7 cellular contexts compared by ENCODE assay signal in the genomic region with DNA sequence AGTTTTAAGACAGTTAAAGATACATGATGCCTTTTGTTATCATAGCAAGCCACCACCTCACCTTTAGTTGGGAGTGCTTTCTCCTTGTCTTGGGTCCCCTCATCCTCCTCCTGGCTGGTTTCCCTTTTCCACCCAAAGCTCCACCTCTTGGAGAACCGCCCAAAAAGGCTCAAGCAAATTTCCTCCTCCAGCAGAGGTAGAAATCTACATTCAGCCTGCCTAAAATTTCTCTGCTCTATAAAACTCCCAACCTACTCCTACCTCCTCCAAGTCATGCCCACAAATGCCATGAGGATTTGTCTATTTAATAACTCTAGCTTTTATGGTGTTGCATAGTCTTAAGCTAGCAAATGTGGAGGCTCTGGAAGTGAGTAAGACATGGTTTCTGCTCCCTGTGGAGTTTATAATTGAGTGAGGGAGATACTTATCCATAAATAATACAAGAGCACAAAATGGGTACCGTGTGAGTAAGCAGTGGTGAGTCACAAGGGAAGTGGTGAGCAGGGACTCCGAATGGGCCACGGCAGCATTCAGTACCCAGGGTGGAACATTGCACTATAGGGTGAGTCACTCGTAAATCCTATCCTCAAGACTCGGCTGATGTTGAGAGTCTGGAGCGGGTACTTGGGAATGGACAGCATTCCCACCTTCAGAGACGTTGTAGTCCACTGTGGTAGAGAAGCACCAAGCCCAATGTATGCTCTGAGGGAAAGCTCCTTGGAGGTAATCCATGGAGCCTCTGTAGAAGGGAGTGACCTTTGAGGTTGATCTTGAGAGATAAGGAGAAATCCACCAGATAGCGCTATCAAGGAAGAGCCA.
A peak's percentile ranks its signal among the peaks of the same experiment; 100 is the strongest.
DNase-seq lines count a peak whose midpoint lies in the region; ATAC-seq, FAIRE-seq and TF ChIP-seq lines count a peak whose summit lies in the region.

No MANE protein-coding gene starts in this region.

- H2BK15ac ChIP-seq in H9 (ENCODE audit: low read depth, low read length): no peak overlapping the region

- no peaks in the 10 kb centered on the region for H3K27me3 ChIP-seq in astrocyte (ENCODE audit: insufficient read depth, low read length)
- no peaks in the 10 kb centered on the region for H3K27me3 ChIP-seq in stomach
- no peaks in the 10 kb centered on the region for H3K27me3 ChIP-seq in H9 (ENCODE audit: insufficient read depth, low read length)

- H3K4me1 ChIP-seq in astrocyte (ENCODE audit: insufficient read depth, low read length) (peaks cover 19% of the 10 kb centered on the region), stomach (peaks cover 0 to 28% (median 18%) of the 10 kb centered on the region in 4 donors), H9 (ENCODE audit: insufficient read depth, low read length) (no peaks in the 10 kb centered on the region)

- H3K9ac ChIP-seq in astrocyte (ENCODE audit: low read length) (peak overlapping the region; percentile 29), H9 (ENCODE audit: extremely low read depth, insufficient read length, low read length) (no peak overlapping the region)

- H2BK120ac ChIP-seq in H9 (ENCODE audit: low read depth, low read length, poor library complexity, severe bottlenecking): no peak overlapping the region

- H4K8ac ChIP-seq in H9 (replicated peaks; ENCODE audit: insufficient read length, low read depth, low read length): no peak overlapping the region

- H2BK5ac ChIP-seq in H9 (ENCODE audit: insufficient read length, low read length): no peak overlapping the region

- H3K56ac ChIP-seq in H9 (ENCODE audit: insufficient read length, low read depth, low read length): no peak overlapping the region

- peak; percentile 80 for DNase-seq in HK-2 (ENCODE audit: unreplicated experiment)
- DNase-seq in T-helper 17 cell: no peak
- DNase-seq in astrocyte (ENCODE audit: low read depth): peak; percentile 99
- DNase-seq in myocyte (ENCODE audit: low read depth): peak; percentile 92
- DNase-seq in stomach: peak; percentile 50
- no peak for DNase-seq in H9

- no peak overlapping the region for H2AK5ac ChIP-seq in H9 (ENCODE audit: insufficient read length, low read length)

- no peaks in the 10 kb centered on the region for H3K9me3 ChIP-seq in T-helper 17 cell (ENCODE audit: control insufficient read depth, low read length, poor library complexity, severe bottlenecking)
- H3K9me3 ChIP-seq in astrocyte (ENCODE audit: insufficient read depth, low read depth, low read length): no peaks in the 10 kb centered on the region
- no peaks in the 10 kb centered on the region for H3K9me3 ChIP-seq in stomach
- H3K9me3 ChIP-seq in H9 (ENCODE audit: control insufficient read depth, low read depth, low read length): no peaks in the 10 kb centered on the region

- H3K18ac ChIP-seq in H9 (ENCODE audit: insufficient read length, low read depth, low read length): no peak overlapping the region

- WGBS in stomach, 5 donors: 46 to 62% (median 54%) methylated on average over 9 of the region's 9 CpGs
- no CpG with 5 or more reads among the region's 9 CpGs for WGBS in H9 (ENCODE audit: extremely low coverage, insufficient read length, low lambda C conversion rate)

- ATAC-seq in T-helper 17 cell (peak; percentile 88), HG02884 (IDR thresholded peaks at IDR 0.05; ENCODE audit: unreplicated experiment) (no peak)

- H3K9me3 Mint-ChIP-seq in astrocyte (ENCODE audit: unreplicated experiment): no peaks in the 10 kb centered on the region
- H3K9me3 Mint-ChIP-seq in H9: no peaks in the 10 kb centered on the region

- H3K4me1 Mint-ChIP-seq in T-helper 17 cell (peaks cover 11% of the 10 kb centered on the region), astrocyte (ENCODE audit: low read depth, unreplicated experiment) (peaks cover 13% of the 10 kb centered on the region), H9 (no peaks in the 10 kb centered on the region)

- H3K4me3 Mint-ChIP-seq in T-helper 17 cell: no peak overlapping the region
- peak overlapping the region; percentile 24 for H3K4me3 Mint-ChIP-seq in astrocyte (ENCODE audit: unreplicated experiment)
- H3K4me3 Mint-ChIP-seq in H9: no peak overlapping the region

- H3K79me1 ChIP-seq in H9 (ENCODE audit: insufficient read depth, low read depth, low read length, poor library complexity, severe bottlenecking): no peaks in the 10 kb centered on the region

- H3K27ac Mint-ChIP-seq in T-helper 17 cell (peak overlapping the region; percentile 0), astrocyte (ENCODE audit: unreplicated experiment) (peak overlapping the region; percentile 88), H9 (no peak overlapping the region)

- H2AFZ ChIP-seq in astrocyte (ENCODE audit: low read depth, low read length) (peak overlapping the region; percentile 64), H9 (ENCODE audit: low read length) (no peak overlapping the region)

- intact Hi-C loops in stomach (cut with DNase I; ENCODE audit: low total_unique reads): no loop called here

- H2BK12ac ChIP-seq in H9 (ENCODE audit: insufficient read length, low read depth, low read length): no peak overlapping the region

- H3K23me2 ChIP-seq in H9 (ENCODE audit: insufficient read length, low read depth, low read length, poor library complexity, severe bottlenecking): no peaks in the 10 kb centered on the region

- H3K36me3 Mint-ChIP-seq in T-helper 17 cell (ENCODE audit: low read depth) (peaks cover 5% of the 10 kb centered on the region), astrocyte (ENCODE audit: low read depth, unreplicated experiment) (peaks cover 3% of the 10 kb centered on the region), H9 (ENCODE audit: insufficient read depth in 1 of 3, low read depth in 3 of 3) (no peaks in the 10 kb centered on the region)

- peak overlapping the region; percentile 79 for H3K27ac ChIP-seq in astrocyte (ENCODE audit: low read depth, low read length)
- H3K27ac ChIP-seq in stomach: peak overlapping the region in 4 of 5 donors; percentile 25 to 56 (median 46)
- no peak overlapping the region for H3K27ac ChIP-seq in H9 (ENCODE audit: insufficient read length, low read depth, low read length)

- H3K79me2 ChIP-seq in astrocyte (ENCODE audit: insufficient read depth, low read length) (no peaks in the 10 kb centered on the region), H9 (ENCODE audit: insufficient read depth, low read length) (no peaks in the 10 kb centered on the region)

- FAIRE-seq in astrocyte (lab: Jason Lieb, UNC): peak; percentile 98

- H4K20me1 ChIP-seq in astrocyte (ENCODE audit: insufficient read depth, low read length) (no peaks in the 10 kb centered on the region), H9 (ENCODE audit: control insufficient read depth, insufficient read depth, insufficient read length) (no peaks in the 10 kb centered on the region)

- no peak for TF ChIP-seq EP300 in stomach (IDR thresholded peaks at IDR 0.05)

- H4K5ac ChIP-seq in H9 (ENCODE audit: insufficient read length, low read depth, low read length): no peak overlapping the region

- no peaks in the 10 kb centered on the region for H3K27me3 Mint-ChIP-seq in T-helper 17 cell
- no peaks in the 10 kb centered on the region for H3K27me3 Mint-ChIP-seq in astrocyte (ENCODE audit: low read depth, unreplicated experiment)
- no peaks in the 10 kb centered on the region for H3K27me3 Mint-ChIP-seq in H9 (ENCODE audit: low read depth)

- H3T11ph ChIP-seq in H9 (ENCODE audit: low read length): no peak overlapping the region

- no peak overlapping the region for H3K4ac ChIP-seq in H9 (ENCODE audit: low read depth, low read length)

- H4K91ac ChIP-seq in H9 (ENCODE audit: insufficient read length, low read depth, low read length): no peak overlapping the region

- H3K4me3 ChIP-seq in astrocyte (ENCODE audit: insufficient read depth, low read depth, low read length): peak overlapping the region; percentile 3
- no peak overlapping the region for H3K4me3 ChIP-seq in stomach

- TF ChIP-seq CTCF in astrocyte (IDR thresholded peaks at IDR 0.05; ENCODE audit: insufficient read depth, low read depth, low read length): no peak
- TF ChIP-seq CTCF in stomach (IDR thresholded peaks at IDR 0.05): no peak
- no peak for TF ChIP-seq CTCF in H9 (conservative IDR thresholded peaks at IDR 0.05)

- H3K36me3 ChIP-seq in astrocyte (ENCODE audit: insufficient read depth, low read length) (no peaks in the 10 kb centered on the region), stomach (no peaks in the 10 kb centered on the region)

- H3K4me2 ChIP-seq in astrocyte (ENCODE audit: low read length) (peak overlapping the region; percentile 78), H9 (ENCODE audit: insufficient read depth, insufficient read length, low read length) (no peak overlapping the region)

- no peak overlapping the region for H3K14ac ChIP-seq in H9 (ENCODE audit: insufficient read depth, low read length)

- no peak for TF ChIP-seq POLR2A in stomach (IDR thresholded peaks at IDR 0.05)

- H3K23ac ChIP-seq in H9 (ENCODE audit: insufficient read length, low read depth, low read length): no peak overlapping the region

- no peak overlapping the region for H2BK20ac ChIP-seq in H9 (ENCODE audit: low read depth, low read length, poor library complexity, severe bottlenecking)

Comparison
In these comparisons a context has a peak if more than half of its experiments do, and no peak if none do; other contexts are left out.
1. DNase-seq: peak in HK-2 (single experiment), astrocyte (single experiment), myocyte (single experiment) and stomach (single experiment); none in T-helper 17 cell (0 of 3) and H9 (single experiment).
2. H3K27ac Mint-ChIP-seq: peak in T-helper 17 cell (single experiment) and astrocyte (single experiment); none in H9 (0 of 3).